ENCODE assay signal across 3 cellular contexts in the genomic region with DNA sequence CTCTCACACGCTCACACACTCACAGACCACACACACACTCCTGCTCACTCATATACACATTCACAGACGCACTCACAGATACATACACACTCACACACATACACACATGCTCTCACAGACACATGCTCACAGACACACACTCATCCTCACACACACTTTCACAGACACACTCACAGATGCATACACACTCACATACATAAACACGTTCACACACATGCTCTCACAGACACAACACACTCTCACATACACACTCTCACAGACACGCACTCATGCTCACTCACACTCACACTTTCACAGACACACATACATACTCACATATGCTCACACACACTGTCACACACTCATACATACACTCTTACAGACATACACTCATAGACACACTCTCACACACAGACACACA.
A peak's percentile ranks its signal among the peaks of the same experiment; 100 is the strongest.
TF ChIP-seq lines count a peak whose summit lies in the region.

No MANE protein-coding gene starts in this region.

TF ChIP-seq in HEK293, 187 proteins besides CTCF, POLR2A, EP300 and RAD21:
- TF ChIP-seq ZNF571 (tag by site-specific recombination; IDR thresholded peaks at IDR 0.05), result 0 out of 2 replicates have a peak, but pooled peaks have one; percentile 16
- TF ChIP-seq, protein P1, sequence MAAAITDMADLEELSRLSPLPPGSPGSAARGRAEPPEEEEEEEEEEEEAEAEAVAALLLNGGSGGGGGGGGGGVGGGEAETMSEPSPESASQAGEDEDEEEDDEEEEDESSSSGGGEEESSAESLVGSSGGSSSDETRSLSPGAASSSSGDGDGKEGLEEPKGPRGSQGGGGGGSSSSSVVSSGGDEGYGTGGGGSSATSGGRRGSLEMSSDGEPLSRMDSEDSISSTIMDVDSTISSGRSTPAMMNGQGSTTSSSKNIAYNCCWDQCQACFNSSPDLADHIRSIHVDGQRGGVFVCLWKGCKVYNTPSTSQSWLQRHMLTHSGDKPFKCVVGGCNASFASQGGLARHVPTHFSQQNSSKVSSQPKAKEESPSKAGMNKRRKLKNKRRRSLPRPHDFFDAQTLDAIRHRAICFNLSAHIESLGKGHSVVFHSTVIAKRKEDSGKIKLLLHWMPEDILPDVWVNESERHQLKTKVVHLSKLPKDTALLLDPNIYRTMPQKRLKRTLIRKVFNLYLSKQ (tag by site-specific recombination; IDR thresholded peaks at IDR 0.05; ENCODE audit: borderline replicate concordance), result 0 out of 2 replicates have a peak, but pooled peaks have one; percentile 47
- TF ChIP-seq ZNF837 (tag by site-specific recombination; IDR thresholded peaks at IDR 0.05), result peak; percentile 42; the same call in 1 of the 2 replicates
- no peak for TF ChIP-seq ZNF555 (tag by site-specific recombination; conservative IDR thresholded peaks at IDR 0.05)
- peak; percentile 68; the same call in 1 of the 2 replicates for TF ChIP-seq ZNF311 (tag by site-specific recombination; IDR thresholded peaks at IDR 0.05; ENCODE audit: borderline replicate concordance)
- TF ChIP-seq ZNF169 (tag by site-specific recombination; IDR thresholded peaks at IDR 0.05), result 0 out of 2 replicates have a peak, but pooled peaks have one; percentile 20
- TF ChIP-seq MZF1 (tag by site-specific recombination; IDR thresholded peaks at IDR 0.05; ENCODE audit: borderline replicate concordance), result no peak
- no peak for TF ChIP-seq ZNF843 (tag by site-specific recombination; IDR thresholded peaks at IDR 0.05)
- TF ChIP-seq GLI4 (tag by site-specific recombination; IDR thresholded peaks at IDR 0.05), result 0 out of 2 replicates have a peak, but pooled peaks have one; percentile 16

TF ChIP-seq in IMR-90, 13 proteins besides CTCF, POLR2A, EP300 and RAD21:
- TF ChIP-seq, protein P2, sequence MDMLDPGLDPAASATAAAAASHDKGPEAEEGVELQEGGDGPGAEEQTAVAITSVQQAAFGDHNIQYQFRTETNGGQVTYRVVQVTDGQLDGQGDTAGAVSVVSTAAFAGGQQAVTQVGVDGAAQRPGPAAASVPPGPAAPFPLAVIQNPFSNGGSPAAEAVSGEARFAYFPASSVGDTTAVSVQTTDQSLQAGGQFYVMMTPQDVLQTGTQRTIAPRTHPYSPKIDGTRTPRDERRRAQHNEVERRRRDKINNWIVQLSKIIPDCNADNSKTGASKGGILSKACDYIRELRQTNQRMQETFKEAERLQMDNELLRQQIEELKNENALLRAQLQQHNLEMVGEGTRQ (IDR thresholded peaks at IDR 0.05; ENCODE audit: low read depth, low read length), result no peak
- TF ChIP-seq MAFK (IDR thresholded peaks at IDR 0.05; ENCODE audit: low read depth, low read length) (no peak), RFX5 (IDR thresholded peaks at IDR 0.05; ENCODE audit: low read depth, low read length) (no peak), FOS (IDR thresholded peaks at IDR 0.05; ENCODE audit: low read depth, low read length) (no peak), BHLHE40 (IDR thresholded peaks at IDR 0.05; ENCODE audit: low read depth, low read length) (no peak), RCOR1 (IDR thresholded peaks at IDR 0.05; ENCODE audit: insufficient replicate concordance, low read length) (no peak), MXI1 (IDR thresholded peaks at IDR 0.05; ENCODE audit: borderline replicate concordance, low read depth, low read length) (no peak), CHD1 (IDR thresholded peaks at IDR 0.05; ENCODE audit: low read depth, low read length) (no peak), NFE2L2 (IDR thresholded peaks at IDR 0.05; ENCODE audit: low read depth, low read length) (no peak)
- TF ChIP-seq, protein P3, sequence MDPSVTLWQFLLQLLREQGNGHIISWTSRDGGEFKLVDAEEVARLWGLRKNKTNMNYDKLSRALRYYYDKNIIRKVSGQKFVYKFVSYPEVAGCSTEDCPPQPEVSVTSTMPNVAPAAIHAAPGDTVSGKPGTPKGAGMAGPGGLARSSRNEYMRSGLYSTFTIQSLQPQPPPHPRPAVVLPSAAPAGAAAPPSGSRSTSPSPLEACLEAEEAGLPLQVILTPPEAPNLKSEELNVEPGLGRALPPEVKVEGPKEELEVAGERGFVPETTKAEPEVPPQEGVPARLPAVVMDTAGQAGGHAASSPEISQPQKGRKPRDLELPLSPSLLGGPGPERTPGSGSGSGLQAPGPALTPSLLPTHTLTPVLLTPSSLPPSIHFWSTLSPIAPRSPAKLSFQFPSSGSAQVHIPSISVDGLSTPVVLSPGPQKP (IDR thresholded peaks at IDR 0.05; ENCODE audit: borderline replicate concordance, low read depth, low read length), result no peak

TF ChIP-seq in H1, 55 proteins besides CTCF, POLR2A, EP300 and RAD21:
- no peak for TF ChIP-seq SAP30 (IDR thresholded peaks at IDR 0.05; ENCODE audit: insufficient read depth, insufficient replicate concordance, low read length)
- TF ChIP-seq SP4 (IDR thresholded peaks at IDR 0.05; ENCODE audit: low read length), result no peak
- no peak for TF ChIP-seq SRF (IDR thresholded peaks at IDR 0.05; ENCODE audit: low read depth, low read length)
- TF ChIP-seq FOSL1 (IDR thresholded peaks at IDR 0.05; ENCODE audit: insufficient read depth, low read depth, low read length), result no peak
- TF ChIP-seq SP1 (IDR thresholded peaks at IDR 0.05; ENCODE audit: low read depth, low read length), result no peak
- TF ChIP-seq TEAD4 (IDR thresholded peaks at IDR 0.05; ENCODE audit: low read depth, low read length), result no peak
- no peak for TF ChIP-seq HDAC2 (IDR thresholded peaks at IDR 0.05; ENCODE audit: borderline replicate concordance in 1 of 2, low read depth in 2 of 2, low read length in 2 of 2)
- no peak for TF ChIP-seq CBX5 (IDR thresholded peaks at IDR 0.05; ENCODE audit: low read depth, low read length)
- TF ChIP-seq BCL11A (IDR thresholded peaks at IDR 0.05; ENCODE audit: low read depth in 2 of 2, low read length in 2 of 2), result no peak
- TF ChIP-seq TBP (IDR thresholded peaks at IDR 0.05; ENCODE audit: low read depth, low read length), result no peak
- no peak for TF ChIP-seq SIN3A (conservative IDR thresholded peaks at IDR 0.05 in 1 of 2, IDR thresholded peaks at IDR 0.05 in 1 of 2; ENCODE audit: low read depth in 1 of 2, low read length in 2 of 2)
- TF ChIP-seq ZNF274 (IDR thresholded peaks at IDR 0.05; ENCODE audit: borderline replicate concordance, extremely low read depth, low read length), result no peak
